In the genomic region with DNA sequence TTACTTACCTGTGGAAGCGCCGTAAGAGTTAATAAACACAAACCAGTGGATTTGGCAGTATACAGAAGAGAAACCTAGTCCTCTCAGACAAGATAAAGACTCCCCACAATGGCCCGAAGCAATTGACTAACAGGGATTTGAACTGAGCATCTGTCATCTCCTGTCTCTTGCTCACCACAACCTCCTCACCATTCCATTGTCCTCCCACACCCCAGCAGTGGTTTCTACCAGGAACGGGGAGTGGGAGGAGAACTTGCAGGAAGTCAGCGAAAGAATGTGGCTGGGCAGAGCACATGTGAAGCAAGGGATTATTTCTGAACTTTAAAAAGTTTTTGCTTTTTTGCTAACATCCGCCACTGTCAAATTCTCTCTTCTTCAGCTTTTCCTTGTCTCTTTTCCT, we compare ENCODE assay signal across 14 cellular contexts. TPM values are rescaled to one million over a fixed set of nuclear protein-coding genes. Genes with fewer than 3 reads are reported as not detected.
DNase-seq lines count a peak whose midpoint lies in the region; ATAC-seq and TF ChIP-seq lines count a peak whose summit lies in the region.
"Had no signal": no experiment of that assay in that cellular context is flagged by ENCODE, and none has a peak within 500 bp of the region (broad histone marks: within the 10 kb centered on the region; RNA-seq: fewer than 3 reads in every experiment).

No MANE protein-coding gene starts in this region.

- no peak for TF ChIP-seq POLR2A in gastroesophageal sphincter (IDR thresholded peaks at IDR 0.05)

- TF ChIP-seq EP300 in gastroesophageal sphincter (IDR thresholded peaks at IDR 0.05): no peak

- H3K36me3 ChIP-seq in gastroesophageal sphincter: no peaks in the 10 kb centered on the region

- 65% methylated on average over 5 to 6 of the region's 6 CpGs for WGBS in gastroesophageal sphincter (ENCODE audit: low coverage in 1 of 2), 2 donors

- H3K4me1 Mint-ChIP-seq in HFFc6 (ENCODE audit: low read depth): peaks cover 51% of the 10 kb centered on the region

- H3K27me3 Mint-ChIP-seq in HFFc6 (ENCODE audit: insufficient read depth): no peaks in the 10 kb centered on the region; the same call in 1 of the 2 replicates

- DNase-seq in HFFc6 (peak; percentile 65), amniotic epithelial cell (ENCODE audit: low read depth) (peak; percentile 100), iris pigment epithelial cell (ENCODE audit: low read depth) (peak; percentile 76)
- DNase-seq: activated CD8-positive, alpha-beta T cell treated with anti-CD3 and anti-CD28 coated beads for 36 hours; activated naive CD4-positive, alpha-beta T cell treated with anti-CD3 and anti-CD28 coated beads, Interleukin-2, amount 50 U/mL, for 16 hours; cerebellar nuclear complex; naive thymus-derived CD8-positive, alpha-beta T cell; NCI-H2227 treated with DMSO at 0.1 percent for 48 hours; substantia nigra had no signal

- H3K36me3 Mint-ChIP-seq in HFFc6 (ENCODE audit: low read depth): no peaks in the 10 kb centered on the region
- H3K36me3 Mint-ChIP-seq: naive thymus-derived CD8-positive, alpha-beta T cell had no signal

- H3K27ac ChIP-seq in gastroesophageal sphincter: no peak overlapping the region

- H3K9me3 ChIP-seq in gastroesophageal sphincter: no peaks in the 10 kb centered on the region

- H3K9me3 Mint-ChIP-seq in HFFc6: no peaks in the 10 kb centered on the region
- H3K9me3 Mint-ChIP-seq: activated CD8-positive, alpha-beta T cell treated with anti-CD3 and anti-CD28 coated beads for 36 hours; T-helper 1 cell treated with Interleukin-12 subunit alpha and Interleukin-12 subunit beta and Interleukin-4 antibody, amounts not matched to agents 30 μg/mL and 1 μg/mL, for 36 hours had no signal

- H3K27ac Mint-ChIP-seq in HFFc6: peak overlapping the region; percentile 77
- H3K27ac Mint-ChIP-seq: activated CD8-positive, alpha-beta T cell treated with anti-CD3 and anti-CD28 coated beads for 36 hours; naive thymus-derived CD8-positive, alpha-beta T cell; T-helper 1 cell treated with Interleukin-12 subunit alpha and Interleukin-12 subunit beta and Interleukin-4 antibody, amounts not matched to agents 30 μg/mL and 1 μg/mL, for 36 hours had no signal

- peak overlapping the region; percentile 29 for H3K4me3 Mint-ChIP-seq in HFFc6
- H3K4me3 Mint-ChIP-seq: activated CD8-positive, alpha-beta T cell treated with anti-CD3 and anti-CD28 coated beads for 36 hours; naive thymus-derived CD8-positive, alpha-beta T cell; T-helper 1 cell treated with Interleukin-12 subunit alpha and Interleukin-12 subunit beta and Interleukin-4 antibody, amounts not matched to agents 30 μg/mL and 1 μg/mL, for 36 hours had no signal

- no peaks in the 10 kb centered on the region for H3K27me3 ChIP-seq in gastroesophageal sphincter

- H3K4me3 ChIP-seq in gastroesophageal sphincter: no peak overlapping the region

- TF ChIP-seq CTCF in HFFc6 (IDR thresholded peaks at IDR 0.05) (no peak), gastroesophageal sphincter (IDR thresholded peaks at IDR 0.05) (no peak)

- ATAC-seq in GM18858 (IDR thresholded peaks at IDR 0.05; ENCODE audit: unreplicated experiment): no peak
- no peak for ATAC-seq in gastroesophageal sphincter
- no peak for ATAC-seq in GM18870 (IDR thresholded peaks at IDR 0.05; ENCODE audit: unreplicated experiment)
- no peak for ATAC-seq in GM18520 (IDR thresholded peaks at IDR 0.05; ENCODE audit: unreplicated experiment)
- ATAC-seq: activated CD8-positive, alpha-beta T cell treated with anti-CD3 and anti-CD28 coated beads for 36 hours; naive thymus-derived CD8-positive, alpha-beta T cell had no signal

- H3K4me1 ChIP-seq in gastroesophageal sphincter: no peaks in the 10 kb centered on the region

RNA-seq across cellular contexts. Expression of gene TAAR1, which starts 24.6 kb away (rescaled TPM):
- not detected for total RNA-seq in HFFc6 (2021; fragmentation: NEBNext Ultra II Directional; extraction: Animal tissue kit (Norgen Biotek cat#: 25700))
- total RNA-seq in gastroesophageal sphincter: not detected
- total RNA-seq: activated CD8-positive, alpha-beta T cell treated with anti-CD3 and anti-CD28 coated beads for 36 hours; naive thymus-derived CD8-positive, alpha-beta T cell had no signal

RNA-seq across cellular contexts. Expression of gene VNN1, which starts 30.3 kb away (rescaled TPM):
- under 1 TPM in 5 of 6 experiments, not detected in 1; 0.07 to 0.13 (median 0.09) TPM for total RNA-seq in HFFc6 (2021; fragmentation: NEBNext Ultra II Directional; extraction: Animal tissue kit (Norgen Biotek cat#: 25700))
- 1 to 10 TPM in 2 of 4 donors, under 1 TPM in 1, not detected in 1; 0.15 to 3.9 (median 2.2) TPM for total RNA-seq in gastroesophageal sphincter
- total RNA-seq: activated CD8-positive, alpha-beta T cell treated with anti-CD3 and anti-CD28 coated beads for 36 hours; naive thymus-derived CD8-positive, alpha-beta T cell had no signal

RNA-seq across cellular contexts. Expression of gene TAAR2, which starts 59.5 kb away (rescaled TPM):
- total RNA-seq in HFFc6 (2021; fragmentation: NEBNext Ultra II Directional; extraction: Animal tissue kit (Norgen Biotek cat#: 25700)): not detected
- not detected for total RNA-seq in gastroesophageal sphincter
- total RNA-seq: activated CD8-positive, alpha-beta T cell treated with anti-CD3 and anti-CD28 coated beads for 36 hours; naive thymus-derived CD8-positive, alpha-beta T cell had no signal
